1 cellular context compared by ENCODE assay signal in genomic region chr6:73461537-73462350, GRCh38.
TF ChIP-seq lines count a peak whose summit lies in the region.

Gene MTO1, plus strand, starts transcription at chr6:73461737. Its CDS starts 118 bp downstream, at chr6:73461855.

TF ChIP-seq in HepG2, 621 proteins besides CTCF, POLR2A, EP300 and RAD21 (continued from another document):
- TF ChIP-seq CEBPZ (IDR thresholded peaks at IDR 0.05; ENCODE audit: low read length) (no peak), AGO1 (IDR thresholded peaks at IDR 0.05; ENCODE audit: low read depth, low read length, poor library complexity, severe bottlenecking) (no peak), MLX (CRISPR knock-in tag; IDR thresholded peaks at IDR 0.05) (no peak), NFRKB (IDR thresholded peaks at IDR 0.05) (0 out of 2 replicates have a peak, but pooled peaks have one; percentile 42)
TF ChIP-seq in HepG2: peak in this region for 213.
